11 cellular contexts compared by ENCODE assay signal in genomic region chr17:1511756-1512321, GRCh38. TPM values are rescaled to one million over a fixed set of nuclear protein-coding genes. Genes with fewer than 3 reads are reported as not detected.
A peak's percentile ranks its signal among the peaks of the same experiment; 100 is the strongest.
DNase-seq lines count a peak whose midpoint lies in the region; ATAC-seq and TF ChIP-seq lines count a peak whose summit lies in the region.
"Had no signal": no experiment of that assay in that cellular context is flagged by ENCODE, and none has a peak within 500 bp of the region (broad histone marks: within the 10 kb centered on the region; RNA-seq: fewer than 3 reads in every experiment).

No MANE protein-coding gene starts in this region.

- H3K27ac ChIP-seq in dorsolateral prefrontal cortex: peak overlapping the region in 46 of 59 donors; percentile 10 to 79 (median 60)
- H3K27ac ChIP-seq in lower lobe of right lung: peak overlapping the region; percentile 97
- peak overlapping the region; percentile 60 for H3K27ac ChIP-seq in suprapubic skin
- H3K27ac ChIP-seq in PC-3 (ENCODE audit: low read length): no peak overlapping the region

- no peak overlapping the region for H3K9ac ChIP-seq in PC-3 (ENCODE audit: low read length)

- whole genome bisulfite sequencing in suprapubic skin: 12% methylated on average over 7 of the region's 7 CpGs

- H3K4me2 ChIP-seq in PC-3 (ENCODE audit: low read length): no peak overlapping the region

- intact Hi-C loops in dorsolateral prefrontal cortex (cut with DNase I) (no loop called here), lower lobe of right lung (cut with DNase I) (no loop called here), PC-3 (cut with micrococcal nuclease) (loop anchor here (10.0 kb wide), 1 partner anchor 147 kb away; no protein-coding TSS in a partner anchor)

- H3K36me3 ChIP-seq in MG63 (no peaks in the 10 kb centered on the region), lower lobe of right lung (peaks cover 56% of the 10 kb centered on the region), suprapubic skin (peaks cover 32% of the 10 kb centered on the region), PC-3 (ENCODE audit: low read depth, low read length) (no peaks in the 10 kb centered on the region)

- no TSS peak for BruUV-seq in PC-3 (replicated peaks; lab: Mats Ljungman, UMichigan)

- H2AFZ ChIP-seq in PC-3 (ENCODE audit: low read length): no peak overlapping the region

- H4K20me1 ChIP-seq in PC-3 (ENCODE audit: low read length): no peaks in the 10 kb centered on the region

- no peak for TF ChIP-seq CTCF in dorsolateral prefrontal cortex (IDR thresholded peaks at IDR 0.05 in 54 of 56, conservative IDR thresholded peaks at IDR 0.05 in 2 of 56; ENCODE audit: low read depth in 1 of 56, partially characterized antibody in 56 of 56)
- TF ChIP-seq CTCF in lower lobe of right lung (IDR thresholded peaks at IDR 0.05): no peak
- TF ChIP-seq CTCF in suprapubic skin (IDR thresholded peaks at IDR 0.05): no peak
- no peak for TF ChIP-seq CTCF in PC-3 (conservative IDR thresholded peaks at IDR 0.05; ENCODE audit: low read depth, low read length)

- no peaks in the 10 kb centered on the region for H3K27me3 ChIP-seq in MG63
- no peaks in the 10 kb centered on the region for H3K27me3 ChIP-seq in dorsolateral prefrontal cortex
- no peaks in the 10 kb centered on the region for H3K27me3 ChIP-seq in lower lobe of right lung (ENCODE audit: low read depth)
- no peaks in the 10 kb centered on the region for H3K27me3 ChIP-seq in suprapubic skin
- H3K27me3 ChIP-seq in PC-3 (ENCODE audit: low read length): no peaks in the 10 kb centered on the region

- no peaks in the 10 kb centered on the region for H3F3A ChIP-seq in PC-3 (ENCODE audit: low read length, unreplicated experiment)

- ATAC-seq in lower lobe of right lung (peak in 1 of 2 donors; percentile 5), PC-3 (no peak), HG02763 (IDR thresholded peaks at IDR 0.05; ENCODE audit: unreplicated experiment) (no peak), GM18858 (IDR thresholded peaks at IDR 0.05; ENCODE audit: unreplicated experiment) (no peak)
- ATAC-seq: WTC11 had no signal

- CTCF ChIA-PET in PC-3 (lab: Charles Lee): no interaction called here

- no peak for TF ChIP-seq EP300 in suprapubic skin (IDR thresholded peaks at IDR 0.05)

- POLR2A ChIA-PET in PC-3 (lab: Charles Lee; ENCODE audit: unreplicated experiment): no interaction called here

- H3K9me3 ChIP-seq in MG63 (no peaks in the 10 kb centered on the region), lower lobe of right lung (no peaks in the 10 kb centered on the region), suprapubic skin (no peaks in the 10 kb centered on the region), PC-3 (ENCODE audit: low read length) (no peaks in the 10 kb centered on the region)

- H3K79me2 ChIP-seq in PC-3 (ENCODE audit: low read length): peaks cover 20% of the 10 kb centered on the region

- H3K4me3 ChIP-seq in MG63 (no peak overlapping the region), dorsolateral prefrontal cortex (no peak overlapping the region), lower lobe of right lung (no peak overlapping the region), suprapubic skin (no peak overlapping the region), PC-3 (ENCODE audit: low read length) (no peak overlapping the region)

- DNase-seq in MG63 (peak; percentile 63), dorsolateral prefrontal cortex (no peak), lower lobe of right lung (no peak), suprapubic skin (ENCODE audit: low spot score in 2 of 2) (no peak), PC-3 (no peak), LoVo (ENCODE audit: low spot score) (no peak)
- DNase-seq: activated naive CD8-positive, alpha-beta T cell treated with anti-CD3 and anti-CD28 coated beads, Interleukin-2, amount 10 ng/mL, durations not matched to agents 7 days and 5 days; stimulated activated CD4-positive, alpha-beta T cell treated with anti-CD3 and anti-CD28 coated beads, Interleukin-12 subunit alpha, Interleukin-12 subunit beta, amount 100 ng/mL, for 4 hours had no signal

- peaks cover 65% of the 10 kb centered on the region for H3K4me1 ChIP-seq in lower lobe of right lung
- peaks cover 74% of the 10 kb centered on the region for H3K4me1 ChIP-seq in suprapubic skin
- H3K4me1 ChIP-seq in PC-3 (ENCODE audit: insufficient read depth, low read length): peaks cover 12% of the 10 kb centered on the region

- no peaks in the 10 kb centered on the region for H3K9me2 ChIP-seq in PC-3 (replicated peaks; ENCODE audit: low read length)

- no peak for TF ChIP-seq POLR2A in suprapubic skin (IDR thresholded peaks at IDR 0.05)

RNA-seq across cellular contexts. Expression of gene INPP5K, which starts 4.6 kb away (rescaled TPM):
- total RNA-seq in MG63 (2014; rRNA removed; shearing (Covaris generic); ENCODE audit: low replicate concordance): 30.8 and 75.0 TPM in 2 replicates
- total RNA-seq in dorsolateral prefrontal cortex: 10 to 100 TPM; 28.5 to 70.6 (median 43.8) TPM
- 57.9 TPM for total RNA-seq in lower lobe of right lung
- total RNA-seq in suprapubic skin: 100 to 1,000 TPM in 3 of 4 donors, 10 to 100 TPM in 1; 91.8 to 160 (median 123) TPM
- total RNA-seq in PC-3 (2014; rRNA removed): 46.4 and 52.6 TPM in 2 replicates

RNA-seq across cellular contexts. Expression of gene MYO1C, which starts 19.4 kb away (rescaled TPM):
- 65.5 and 75.2 TPM in 2 replicates for total RNA-seq in MG63 (2014; rRNA removed; shearing (Covaris generic); ENCODE audit: low replicate concordance)
- 10 to 100 TPM; 13.8 to 50.6 (median 25.1) TPM for total RNA-seq in dorsolateral prefrontal cortex
- total RNA-seq in lower lobe of right lung: 213 TPM
- total RNA-seq in suprapubic skin: 100 to 1,000 TPM in 2 of 4 donors, 10 to 100 TPM in 2; 74.9 to 116 (median 103) TPM
- 76.4 and 90.7 TPM in 2 replicates for total RNA-seq in PC-3 (2014; rRNA removed)

RNA-seq across cellular contexts. Expression of gene PITPNA, which starts 50.8 kb away (rescaled TPM):
- 15.2 and 39.1 TPM in 2 replicates for total RNA-seq in MG63 (2014; rRNA removed; shearing (Covaris generic); ENCODE audit: low replicate concordance)
- 100 to 1,000 TPM in 97 of 120 experiments, 10 to 100 TPM in 23; 69.4 to 185 (median 126) TPM for total RNA-seq in dorsolateral prefrontal cortex
- 71.3 TPM for total RNA-seq in lower lobe of right lung
- 10 to 100 TPM; 49.6 to 71.9 (median 61.5) TPM for total RNA-seq in suprapubic skin
- 31.2 and 31.5 TPM in 2 replicates for total RNA-seq in PC-3 (2014; rRNA removed)

RNA-seq across cellular contexts. Expression of gene CRK, which starts 55.8 kb away (rescaled TPM):
- total RNA-seq in MG63 (2014; rRNA removed; shearing (Covaris generic); ENCODE audit: low replicate concordance): 35.1 and 36.0 TPM in 2 replicates
- 10 to 100 TPM; 37.2 to 62.1 (median 49.0) TPM for total RNA-seq in dorsolateral prefrontal cortex
- total RNA-seq in lower lobe of right lung: 66.2 TPM
- 10 to 100 TPM; 38.9 to 53.7 (median 49.0) TPM for total RNA-seq in suprapubic skin
- 41.8 and 49.4 TPM in 2 replicates for total RNA-seq in PC-3 (2014; rRNA removed)
